ENCODE assay signal across 25 cellular contexts in the genomic region with DNA sequence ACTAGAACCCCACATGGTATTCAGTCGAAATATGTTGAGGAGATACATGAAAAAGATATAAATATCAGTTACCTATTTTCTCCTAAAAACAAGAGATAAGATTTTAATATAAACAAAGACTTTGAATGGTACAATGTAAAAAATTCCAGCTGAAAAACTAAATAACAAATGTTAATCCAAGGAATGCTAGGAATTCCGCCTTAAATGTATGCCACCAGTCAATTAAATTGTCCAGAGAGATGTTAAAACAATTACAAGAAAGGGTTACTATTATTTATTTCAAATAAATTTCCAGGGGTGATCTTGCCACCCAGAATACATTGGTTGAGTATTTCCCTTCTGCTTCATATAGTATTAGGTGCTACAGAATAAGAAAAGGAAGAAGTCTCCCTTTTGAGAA. TPM values are rescaled to one million over a fixed set of nuclear protein-coding genes. Genes with fewer than 3 reads are reported as not detected.
A peak's percentile ranks its signal among the peaks of the same experiment; 100 is the strongest.
DNase-seq lines count a peak whose midpoint lies in the region; ATAC-seq, FAIRE-seq and TF ChIP-seq lines count a peak whose summit lies in the region.
"Had no signal": no experiment of that assay in that cellular context is flagged by ENCODE, and none has a peak within 500 bp of the region (broad histone marks: within the 10 kb centered on the region; RNA-seq: fewer than 3 reads in every experiment).

No MANE protein-coding gene starts in this region.

- H3K9ac ChIP-seq in smooth muscle cell (ENCODE audit: low read depth), result no peak overlapping the region

- peak overlapping the region; percentile 92 for H3K27ac Mint-ChIP-seq in activated T-cell treated with anti-CD3 and anti-CD28 coated beads, Interleukin-2, amount 50 U/mL, for 72 hours
- H3K27ac Mint-ChIP-seq: activated B cell treated with CpG ODN at 0.5 μM for 24 hours; activated CD8-positive, alpha-beta T cell treated with anti-CD3 and anti-CD28 coated beads, Interleukin-2, amount 10 ng/mL, durations not matched to agents 7 days and 5 days; stimulated activated naive B cell treated with anti-CD40 and anti-IgM and Interleukin-4, amounts not matched to agents 10 μg/mL and 1 μg/mL and 100 μg/mL, for 72 hours had no signal

- no peaks in the 10 kb centered on the region for H3K9me2 ChIP-seq in hepatocyte (replicated peaks; ENCODE audit: insufficient read depth)

- no peak for ATAC-seq in activated T-cell treated with anti-CD3 and anti-CD28 coated beads, Interleukin-2, amount 50 U/mL, for 72 hours (replicated peaks in 1 of 2)
- ATAC-seq in activated T-cell treated with anti-CD3 and anti-CD28 coated beads, Interleukin-2, amount 50 U/mL, for 4 hours, result no peak
- ATAC-seq in GM21529 (IDR thresholded peaks at IDR 0.05; ENCODE audit: unreplicated experiment) (no peak), GM18868 (IDR thresholded peaks at IDR 0.05; ENCODE audit: unreplicated experiment) (no peak)
- ATAC-seq: activated CD8-positive, alpha-beta T cell treated with anti-CD3 and anti-CD28 coated beads, Interleukin-2, amount 10 ng/mL, durations not matched to agents 7 days and 5 days; heart right ventricle; stimulated activated naive B cell treated with anti-CD40 and anti-IgM and Interleukin-4, amounts not matched to agents 10 μg/mL and 1 μg/mL and 100 μg/mL, for 72 hours had no signal

- FAIRE-seq in TTC549 (lab: Jason Lieb, UNC), result peak; percentile 17
- FAIRE-seq: HTR-8/SVneo, keratinocyte had no signal

- no peaks in the 10 kb centered on the region for H3F3A ChIP-seq in smooth muscle cell (ENCODE audit: low read depth)

- H3K27me3 ChIP-seq in hepatocyte, result no peaks in the 10 kb centered on the region
- no peaks in the 10 kb centered on the region for H3K27me3 ChIP-seq in smooth muscle cell (ENCODE audit: low read depth)
- H3K27me3 ChIP-seq: BLaER1 treated with 17β-estradiol and CSF1 and Interleukin-3, amounts not matched to agents 10 nM and 100 nM; cardiac muscle cell; heart right ventricle; right atrium auricular region; tibial artery had no signal

- H3K4me1 Mint-ChIP-seq in activated T-cell treated with anti-CD3 and anti-CD28 coated beads, Interleukin-2, amount 50 U/mL, for 72 hours (ENCODE audit: low read depth), result peaks cover 77% of the 10 kb centered on the region
- H3K4me1 Mint-ChIP-seq in activated T-cell treated with anti-CD3 and anti-CD28 coated beads, Interleukin-2, amount 50 U/mL, for 4 hours (ENCODE audit: low read depth), result peaks cover 69% of the 10 kb centered on the region

- H3K27ac ChIP-seq in hepatocyte, result no peak overlapping the region
- H3K27ac ChIP-seq in smooth muscle cell (ENCODE audit: low read depth), result no peak overlapping the region
- H3K27ac ChIP-seq: BLaER1 treated with 17β-estradiol and CSF1 and Interleukin-3, amounts not matched to agents 10 nM and 100 nM; cardiac muscle cell; heart right ventricle; right atrium auricular region; RWPE1 had no signal

- H3K27me3 Mint-ChIP-seq in activated T-cell treated with anti-CD3 and anti-CD28 coated beads, Interleukin-2, amount 50 U/mL, for 72 hours (ENCODE audit: low read depth), result no peaks in the 10 kb centered on the region
- H3K27me3 Mint-ChIP-seq in activated T-cell treated with anti-CD3 and anti-CD28 coated beads, Interleukin-2, amount 50 U/mL, for 4 hours (ENCODE audit: low read depth), result no peaks in the 10 kb centered on the region
- H3K27me3 Mint-ChIP-seq: activated B cell treated with CpG ODN at 0.5 μM for 24 hours; stimulated activated naive B cell treated with anti-CD40 and anti-IgM and Interleukin-4, amounts not matched to agents 10 μg/mL and 1 μg/mL and 100 μg/mL, for 72 hours had no signal

- no peak overlapping the region for H2AFZ ChIP-seq in hepatocyte
- no peak overlapping the region for H2AFZ ChIP-seq in smooth muscle cell (ENCODE audit: low read depth)

- H3K4me2 ChIP-seq in hepatocyte, result peak overlapping the region; percentile 5
- H3K4me2 ChIP-seq in smooth muscle cell, result peak overlapping the region; percentile 9

- 80% methylated on average over 2 of the region's 2 CpGs for WGBS in hepatocyte (ENCODE audit: low lambda C conversion rate, missing lambda C conversion rate)
- 85% methylated on average over 2 of the region's 2 CpGs for WGBS in smooth muscle cell (ENCODE audit: low lambda C conversion rate)

- H3K4me3 Mint-ChIP-seq in activated T-cell treated with anti-CD3 and anti-CD28 coated beads, Interleukin-2, amount 50 U/mL, for 72 hours, result peak overlapping the region; percentile 9 to 55
- no peak overlapping the region for H3K4me3 Mint-ChIP-seq in activated T-cell treated with anti-CD3 and anti-CD28 coated beads, Interleukin-2, amount 50 U/mL, for 4 hours
- H3K4me3 Mint-ChIP-seq: activated B cell treated with CpG ODN at 0.5 μM for 24 hours; activated CD8-positive, alpha-beta T cell treated with anti-CD3 and anti-CD28 coated beads, Interleukin-2, amount 10 ng/mL, durations not matched to agents 7 days and 5 days; stimulated activated naive B cell treated with anti-CD40 and anti-IgM and Interleukin-4, amounts not matched to agents 10 μg/mL and 1 μg/mL and 100 μg/mL, for 72 hours had no signal

- TF ChIP-seq CTCF in hepatocyte (IDR thresholded peaks at IDR 0.05; ENCODE audit: poor library complexity), result no peak
- TF ChIP-seq CTCF in smooth muscle cell (IDR thresholded peaks at IDR 0.05; ENCODE audit: borderline replicate concordance, insufficient read depth, poor library complexity, severe bottlenecking), result no peak

- peaks cover 14 to 28% of the 10 kb centered on the region in 2 donors for H3K36me3 Mint-ChIP-seq in activated T-cell treated with anti-CD3 and anti-CD28 coated beads, Interleukin-2, amount 50 U/mL, for 72 hours (ENCODE audit: insufficient read depth in 2 of 2)
- peaks cover 14% of the 10 kb centered on the region for H3K36me3 Mint-ChIP-seq in activated T-cell treated with anti-CD3 and anti-CD28 coated beads, Interleukin-2, amount 50 U/mL, for 4 hours (ENCODE audit: insufficient read depth)

- no peaks in the 10 kb centered on the region for H3K9me3 Mint-ChIP-seq in activated T-cell treated with anti-CD3 and anti-CD28 coated beads, Interleukin-2, amount 50 U/mL, for 72 hours
- no peaks in the 10 kb centered on the region for H3K9me3 Mint-ChIP-seq in activated T-cell treated with anti-CD3 and anti-CD28 coated beads, Interleukin-2, amount 50 U/mL, for 4 hours
- H3K9me3 Mint-ChIP-seq: activated B cell treated with CpG ODN at 0.5 μM for 24 hours had no signal

- H3K4me1 ChIP-seq in hepatocyte (ENCODE audit: insufficient read depth) (peaks cover 32% of the 10 kb centered on the region), smooth muscle cell (ENCODE audit: low read depth) (peaks cover 57% of the 10 kb centered on the region)

- DNase-seq in activated T-cell treated with anti-CD3 and anti-CD28 coated beads, Interleukin-2, amount 50 U/mL, for 72 hours, result no peak
- no peak for DNase-seq in activated T-cell treated with anti-CD3 and anti-CD28 coated beads, Interleukin-2, amount 50 U/mL, for 4 hours
- DNase-seq in hepatocyte (ENCODE audit: low spot score) (no peak), smooth muscle cell (lab: John Stamatoyannopoulos, UW; ENCODE audit: unreplicated experiment) (no peak), Kasumi-1 (lab: John Stamatoyannopoulos, UW) (no peak)
- DNase-seq: activated B cell treated with CpG ODN at 0.5 μM for 24 hours; activated CD8-positive, alpha-beta T cell treated with anti-CD3 and anti-CD28 coated beads, Interleukin-2, amount 10 ng/mL, durations not matched to agents 7 days and 5 days; DMS153; heart right ventricle; mesendoderm; NCI-H1694 treated with DMSO at 0.1 percent for 48 hours; NCI-H2227 treated with DMSO at 0.1 percent for 48 hours; stimulated activated CD4-positive, alpha-beta T cell treated with anti-CD3 and anti-CD28 coated beads, Interleukin-15, amount 100 ng/mL, for 24 hours; stimulated activated naive B cell treated with anti-CD40 and anti-IgM and Interleukin-4, amounts not matched to agents 10 μg/mL and 1 μg/mL and 100 μg/mL, for 72 hours; T-helper 1 cell; tibial artery had no signal

- peaks cover 80% of the 10 kb centered on the region for H3K79me2 ChIP-seq in hepatocyte
- peaks cover 79% of the 10 kb centered on the region for H3K79me2 ChIP-seq in smooth muscle cell (ENCODE audit: low read depth)

- no peaks in the 10 kb centered on the region for H3K9me3 ChIP-seq in hepatocyte (ENCODE audit: low read depth)
- H3K9me3 ChIP-seq in smooth muscle cell (replicated peaks; ENCODE audit: low read depth), result no peaks in the 10 kb centered on the region
- H3K9me3 ChIP-seq: heart right ventricle, right atrium auricular region, tibial artery had no signal

- H4K20me1 ChIP-seq in hepatocyte (ENCODE audit: insufficient read depth, poor library complexity, severe bottlenecking), result peaks cover 7% of the 10 kb centered on the region
- H4K20me1 ChIP-seq in smooth muscle cell (ENCODE audit: low read depth), result peaks cover 10% of the 10 kb centered on the region

- H3K36me3 ChIP-seq in hepatocyte (replicated peaks; ENCODE audit: insufficient read depth, low read depth), result no peaks in the 10 kb centered on the region
- no peaks in the 10 kb centered on the region for H3K36me3 ChIP-seq in smooth muscle cell (ENCODE audit: low read depth)
- H3K36me3 ChIP-seq: cardiac muscle cell, right atrium auricular region, tibial artery had no signal

- H3K4me3 ChIP-seq in hepatocyte (no peak overlapping the region), smooth muscle cell (no peak overlapping the region)
- H3K4me3 ChIP-seq: cardiac muscle cell, heart right ventricle, right atrium auricular region, tibial artery had no signal

RNA-seq across cellular contexts. Expression of a gene that starts 4.2 kb away (rescaled TPM):
- 10 to 100 TPM; 46.5 to 51.1 TPM for total RNA-seq in activated T-cell treated with anti-CD3 and anti-CD28 coated beads, Interleukin-2, amount 50 U/mL, for 72 hours
- 10 to 100 TPM; 52.3 to 61.3 (median 57.0) TPM for total RNA-seq in activated T-cell treated with anti-CD3 and anti-CD28 coated beads, Interleukin-2, amount 50 U/mL, for 4 hours
- 42.3 and 45.8 TPM in 2 replicates for total RNA-seq in hepatocyte
- polyA plus RNA-seq in hepatocyte, result 24.2 and 27.2 TPM in 2 replicates
- total RNA-seq in smooth muscle cell, result 35.1 and 44.1 TPM in 2 replicates
- 13.8 and 18.9 TPM in 2 replicates for polyA plus RNA-seq in smooth muscle cell

RNA-seq across cellular contexts. Expression of a gene that starts 13.5 kb away (rescaled TPM):
- total RNA-seq in activated T-cell treated with anti-CD3 and anti-CD28 coated beads, Interleukin-2, amount 50 U/mL, for 72 hours, result under 1 TPM; 0.38 to 0.83 TPM
- total RNA-seq in activated T-cell treated with anti-CD3 and anti-CD28 coated beads, Interleukin-2, amount 50 U/mL, for 4 hours, result not detected
- 1.0 and 1.7 TPM in 2 replicates for total RNA-seq in hepatocyte
- polyA plus RNA-seq in hepatocyte, result 1.2 and 2.3 TPM in 2 replicates
- 0.49 and 0.63 TPM in 2 replicates for total RNA-seq in smooth muscle cell
- 0.11 and 0.71 TPM in 2 replicates for polyA plus RNA-seq in smooth muscle cell
